Comparison of ENCODE assay signal across 1 cellular context in the genomic region with DNA sequence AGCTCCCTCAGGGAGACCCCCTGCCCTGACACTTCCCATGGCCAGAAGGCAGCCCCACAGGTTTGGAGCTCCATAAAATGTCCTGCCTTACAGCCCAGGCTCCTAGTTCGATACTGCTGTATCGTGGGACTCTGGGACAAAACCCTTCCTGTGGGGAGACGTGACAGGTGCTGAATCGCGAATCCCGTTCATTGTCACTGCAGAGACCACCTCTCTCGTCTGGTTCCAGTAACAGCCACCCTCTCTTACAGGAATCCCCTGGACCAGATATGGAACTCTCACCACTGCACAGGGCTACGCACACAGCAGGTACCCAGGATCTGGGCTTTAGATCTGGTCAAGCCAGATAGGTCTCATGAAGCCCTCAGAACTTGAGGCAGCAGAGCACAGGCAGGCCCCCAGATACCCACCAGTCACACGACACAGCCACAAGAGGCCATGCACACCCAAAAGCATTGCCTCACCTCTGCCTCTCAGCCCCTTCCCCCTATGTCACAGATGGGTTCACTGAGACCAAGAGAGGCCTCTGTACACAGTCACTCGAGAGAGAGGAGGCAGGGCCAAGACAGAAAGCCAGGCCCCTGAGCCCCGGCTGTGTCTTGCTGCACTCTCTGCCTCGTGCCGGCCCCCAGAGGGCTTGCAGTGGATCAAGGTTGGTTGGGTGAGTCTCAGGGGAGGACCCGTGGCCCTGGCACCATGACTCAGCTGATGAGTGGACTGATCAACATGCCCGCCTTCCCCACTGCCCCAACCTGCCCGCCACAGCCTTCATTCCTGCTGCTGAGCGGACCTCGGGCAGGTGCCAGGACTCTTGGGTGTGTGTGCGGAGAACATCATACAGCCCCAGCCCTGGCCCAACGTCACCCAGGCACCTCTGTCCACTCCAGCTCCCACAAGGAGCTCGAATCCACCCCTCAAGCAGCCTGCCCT.
TF ChIP-seq lines count a peak whose summit lies in the region.

No MANE protein-coding gene starts in this region.

TF ChIP-seq in A549, 52 proteins besides CTCF, POLR2A, EP300 and RAD21 (continued from another document):
- TF ChIP-seq MAX (IDR thresholded peaks at IDR 0.05) = no peak
- TF ChIP-seq, protein P1, sequence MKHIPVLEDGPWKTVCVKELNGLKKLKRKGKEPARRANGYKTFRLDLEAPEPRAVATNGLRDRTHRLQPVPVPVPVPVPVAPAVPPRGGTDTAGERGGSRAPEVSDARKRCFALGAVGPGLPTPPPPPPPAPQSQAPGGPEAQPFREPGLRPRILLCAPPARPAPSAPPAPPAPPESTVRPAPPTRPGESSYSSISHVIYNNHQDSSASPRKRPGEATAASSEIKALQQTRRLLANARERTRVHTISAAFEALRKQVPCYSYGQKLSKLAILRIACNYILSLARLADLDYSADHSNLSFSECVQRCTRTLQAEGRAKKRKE (CRISPR knock-in tag; IDR thresholded peaks at IDR 0.05; ENCODE audit: low read depth) = no peak
- TF ChIP-seq TP53 (CRISPR knock-in tag; IDR thresholded peaks at IDR 0.05) = no peak
- no peak for TF ChIP-seq CHD4 (IDR thresholded peaks at IDR 0.05; ENCODE audit: borderline replicate concordance)
- TF ChIP-seq KDM5A (IDR thresholded peaks at IDR 0.05) = no peak
- no peak for TF ChIP-seq NFE2L2 (conservative IDR thresholded peaks at IDR 0.05; ENCODE audit: low read length)
- TF ChIP-seq, protein P2, sequence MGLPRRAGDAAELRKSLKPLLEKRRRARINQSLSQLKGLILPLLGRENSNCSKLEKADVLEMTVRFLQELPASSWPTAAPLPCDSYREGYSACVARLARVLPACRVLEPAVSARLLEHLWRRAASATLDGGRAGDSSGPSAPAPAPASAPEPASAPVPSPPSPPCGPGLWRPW (IDR thresholded peaks at IDR 0.05) = no peak
- TF ChIP-seq, protein P3, sequence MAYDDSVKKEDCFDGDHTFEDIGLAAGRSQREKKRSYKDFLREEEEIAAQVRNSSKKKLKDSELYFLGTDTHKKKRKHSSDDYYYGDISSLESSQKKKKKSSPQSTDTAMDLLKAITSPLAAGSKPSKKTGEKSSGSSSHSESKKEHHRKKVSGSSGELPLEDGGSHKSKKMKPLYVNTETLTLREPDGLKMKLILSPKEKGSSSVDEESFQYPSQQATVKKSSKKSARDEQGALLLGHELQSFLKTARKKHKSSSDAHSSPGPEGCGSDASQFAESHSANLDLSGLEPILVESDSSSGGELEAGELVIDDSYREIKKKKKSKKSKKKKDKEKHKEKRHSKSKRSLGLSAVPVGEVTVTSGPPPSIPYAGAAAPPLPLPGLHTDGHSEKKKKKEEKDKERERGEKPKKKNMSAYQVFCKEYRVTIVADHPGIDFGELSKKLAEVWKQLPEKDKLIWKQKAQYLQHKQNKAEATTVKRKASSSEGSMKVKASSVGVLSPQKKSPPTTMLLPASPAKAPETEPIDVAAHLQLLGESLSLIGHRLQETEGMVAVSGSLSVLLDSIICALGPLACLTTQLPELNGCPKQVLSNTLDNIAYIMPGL (CRISPR knock-in tag; IDR thresholded peaks at IDR 0.05; ENCODE audit: borderline replicate concordance) = no peak
- no peak for TF ChIP-seq MAZ (IDR thresholded peaks at IDR 0.05; ENCODE audit: borderline replicate concordance, low read depth, low read length)
- TF ChIP-seq HOXB13 (CRISPR knock-in tag; IDR thresholded peaks at IDR 0.05; ENCODE audit: low read depth) = no peak
- TF ChIP-seq FOXS1 (CRISPR knock-in tag; IDR thresholded peaks at IDR 0.05) = no peak
